ENCODE assay signal across 29 cellular contexts in the genomic region with DNA sequence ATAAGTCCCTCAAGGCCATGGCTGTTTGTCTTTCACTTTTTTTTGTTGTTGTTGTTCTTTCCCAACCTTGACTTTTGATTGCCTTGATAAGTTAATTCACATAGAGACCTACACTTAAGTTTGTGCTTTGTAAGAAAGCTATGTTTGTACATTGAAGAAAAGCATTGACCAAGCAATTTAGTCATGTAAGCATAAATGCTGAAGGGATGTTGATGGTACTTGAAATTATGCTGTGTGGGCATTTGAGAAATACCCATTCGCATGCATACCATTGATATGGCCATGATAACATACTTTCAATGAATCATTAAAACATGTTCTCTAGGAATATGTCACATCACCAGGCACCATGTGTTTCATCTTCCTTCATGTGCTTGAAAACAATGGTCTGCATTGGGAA.
"Had no signal": no experiment of that assay in that cellular context is flagged by ENCODE, and none has a peak within 500 bp of the region (broad histone marks: within the 10 kb centered on the region; RNA-seq: fewer than 3 reads in every experiment).

No MANE protein-coding gene starts in this region.

- H3K9me3 ChIP-seq: stomach, suprapubic skin, testis, thoracic aorta, thyroid gland, tibial artery, transverse colon, upper lobe of left lung, upper lobe of right lung, uterus, vagina had no signal

- FAIRE-seq: urothelium cell line had no signal

- H3K27me3 ChIP-seq: suprapubic skin, testis, thyroid gland, tibial artery, tibial nerve, transverse colon, upper lobe of left lung, upper lobe of right lung, uterus, vagina had no signal

- DNase-seq: stimulated activated CD4-positive, alpha-beta T cell treated with anti-CD3 and anti-CD28 coated beads, Interleukin-2, amount 100 ng/mL, for 48 hours; stimulated activated CD4-positive, alpha-beta T cell treated with anti-CD3 and anti-CD28 coated beads, Interleukin-4, amount 100 ng/mL, for 1 hour; stimulated activated CD4-positive, alpha-beta T cell treated with anti-CD3 and anti-CD28 coated beads, Interleukin-4, amount 100 ng/mL, for 24 hours; stimulated activated CD4-positive, alpha-beta T cell treated with anti-CD3 and anti-CD28 coated beads, Interleukin-4, amount 100 ng/mL, for 4 hours; stimulated activated CD8-positive, alpha-beta memory T cell treated with anti-CD3 and anti-CD28 coated beads, Interleukin-4, amount 100 ng/mL, for 48 hours; stimulated activated naive B cell treated with anti-CD40 and anti-IgM and Interleukin-4, amounts not matched to agents 10 μg/mL and 1 μg/mL and 100 μg/mL, for 72 hours; stimulated activated naive CD4-positive, alpha-beta T cell; stimulated activated naive CD4-positive, alpha-beta T cell treated with Interleukin-2 at 50 U/mL for 16 hours; stimulated activated naive CD8-positive, alpha-beta T cell treated with anti-CD3 and anti-CD28 coated beads, Interleukin-15, amount 100 ng/mL, for 72 hours; stimulated activated naive CD8-positive, alpha-beta T cell treated with anti-CD3 and anti-CD28 coated beads, Interleukin-15, Interleukin-2, amounts not matched to agents 100 U/mL and 50 U/mL, for 24 hours; stomach; substantia nigra; testis; thyroid gland; tibial artery; transverse colon; trophoblast cell; upper lobe of left lung; upper lobe of right lung; uterus had no signal

- H3K27ac ChIP-seq: stomach, suprapubic skin, testis, thoracic aorta, thyroid gland, tibial artery, tibial nerve, transverse colon, upper lobe of left lung, upper lobe of right lung, uterus, vagina had no signal

- ATAC-seq: stimulated activated effector memory CD8-positive, alpha-beta T cell treated with anti-CD3 and anti-CD28 coated beads, Interleukin-12 subunit alpha, Interleukin-12 subunit beta, amount 100 ng/mL, for 72 hours; stimulated activated memory B cell treated with anti-CD40 and anti-IgM and Interleukin-4, amounts not matched to agents 10 μg/mL and 1 μg/mL and 100 μg/mL, for 72 hours; stimulated activated naive B cell treated with anti-CD40 and anti-IgM and Interleukin-4, amounts not matched to agents 10 μg/mL and 1 μg/mL and 100 μg/mL, for 72 hours; stimulated activated naive CD8-positive, alpha-beta T cell treated with anti-CD3 and anti-CD28 coated beads, Interleukin-15, amount 100 ng/mL, for 72 hours; stimulated activated naive CD8-positive, alpha-beta T cell treated with anti-CD3 and anti-CD28 coated beads, Interleukin-15, Interleukin-2, amounts not matched to agents 100 U/mL and 50 U/mL, for 24 hours; upper lobe of right lung had no signal

- H3K27me3 Mint-ChIP-seq: stimulated activated memory B cell treated with anti-CD40 and anti-IgM and Interleukin-4, amounts not matched to agents 10 μg/mL and 1 μg/mL and 100 μg/mL, for 72 hours; stimulated activated naive B cell treated with anti-CD40 and anti-IgM and Interleukin-4, amounts not matched to agents 10 μg/mL and 1 μg/mL and 100 μg/mL, for 72 hours; stimulated activated naive CD8-positive, alpha-beta T cell treated with anti-CD3 and anti-CD28 coated beads, Interleukin-15, amount 100 ng/mL, for 72 hours; stimulated activated naive CD8-positive, alpha-beta T cell treated with anti-CD3 and anti-CD28 coated beads, Interleukin-15, Interleukin-2, amounts not matched to agents 100 ng/mL and 50 ng/mL, for 24 hours had no signal

- H3K36me3 ChIP-seq: stomach, suprapubic skin, thoracic aorta, thyroid gland, tibial artery, tibial nerve, transverse colon, upper lobe of left lung, upper lobe of right lung, uterus, vagina had no signal

- H3K4me1 ChIP-seq: stomach, suprapubic skin, testis, thyroid gland, tibial artery, tibial nerve, transverse colon, upper lobe of left lung, upper lobe of right lung, uterus, vagina had no signal

- H3K4me1 Mint-ChIP-seq: stimulated activated effector memory CD8-positive, alpha-beta T cell treated with anti-CD3 and anti-CD28 coated beads, Interleukin-12 subunit alpha, Interleukin-12 subunit beta, amount 100 ng/mL, for 72 hours; stimulated activated memory B cell treated with anti-CD40 and anti-IgM and Interleukin-4, amounts not matched to agents 10 μg/mL and 1 μg/mL and 100 μg/mL, for 72 hours; stimulated activated naive B cell treated with anti-CD40 and anti-IgM and Interleukin-4, amounts not matched to agents 10 μg/mL and 1 μg/mL and 100 μg/mL, for 72 hours; stimulated activated naive CD8-positive, alpha-beta T cell treated with anti-CD3 and anti-CD28 coated beads, Interleukin-15, amount 100 ng/mL, for 72 hours had no signal

- H3K9me3 Mint-ChIP-seq: stimulated activated effector memory CD8-positive, alpha-beta T cell treated with anti-CD3 and anti-CD28 coated beads, Interleukin-12 subunit alpha, Interleukin-12 subunit beta, amount 100 ng/mL, for 72 hours; stimulated activated naive CD8-positive, alpha-beta T cell treated with anti-CD3 and anti-CD28 coated beads, Interleukin-15, amount 100 ng/mL, for 72 hours; stimulated activated naive CD8-positive, alpha-beta T cell treated with anti-CD3 and anti-CD28 coated beads, Interleukin-15, Interleukin-2, amounts not matched to agents 100 ng/mL and 50 ng/mL, for 24 hours; type B pancreatic cell had no signal

- H3K27ac Mint-ChIP-seq: stimulated activated effector memory CD8-positive, alpha-beta T cell treated with anti-CD3 and anti-CD28 coated beads, Interleukin-12 subunit alpha, Interleukin-12 subunit beta, amount 100 ng/mL, for 72 hours; stimulated activated memory B cell treated with anti-CD40 and anti-IgM and Interleukin-4, amounts not matched to agents 10 μg/mL and 1 μg/mL and 100 μg/mL, for 72 hours; stimulated activated naive B cell treated with anti-CD40 and anti-IgM and Interleukin-4, amounts not matched to agents 10 μg/mL and 1 μg/mL and 100 μg/mL, for 72 hours; stimulated activated naive CD8-positive, alpha-beta T cell treated with anti-CD3 and anti-CD28 coated beads, Interleukin-15, amount 100 ng/mL, for 72 hours; stimulated activated naive CD8-positive, alpha-beta T cell treated with anti-CD3 and anti-CD28 coated beads, Interleukin-15, Interleukin-2, amounts not matched to agents 100 ng/mL and 50 ng/mL, for 24 hours; type B pancreatic cell had no signal

- H3K4me3 Mint-ChIP-seq: stimulated activated effector memory CD8-positive, alpha-beta T cell treated with anti-CD3 and anti-CD28 coated beads, Interleukin-12 subunit alpha, Interleukin-12 subunit beta, amount 100 ng/mL, for 72 hours; stimulated activated memory B cell treated with anti-CD40 and anti-IgM and Interleukin-4, amounts not matched to agents 10 μg/mL and 1 μg/mL and 100 μg/mL, for 72 hours; stimulated activated naive B cell treated with anti-CD40 and anti-IgM and Interleukin-4, amounts not matched to agents 10 μg/mL and 1 μg/mL and 100 μg/mL, for 72 hours; stimulated activated naive CD8-positive, alpha-beta T cell treated with anti-CD3 and anti-CD28 coated beads, Interleukin-15, amount 100 ng/mL, for 72 hours; stimulated activated naive CD8-positive, alpha-beta T cell treated with anti-CD3 and anti-CD28 coated beads, Interleukin-15, Interleukin-2, amounts not matched to agents 100 ng/mL and 50 ng/mL, for 24 hours; type B pancreatic cell had no signal

- H3K4me3 ChIP-seq: stomach, suprapubic skin, testis, thoracic aorta, thyroid gland, tibial artery, tibial nerve, transverse colon, upper lobe of left lung, upper lobe of right lung, uterus, vagina had no signal

- H3K36me3 Mint-ChIP-seq: stimulated activated effector memory CD8-positive, alpha-beta T cell treated with anti-CD3 and anti-CD28 coated beads, Interleukin-12 subunit alpha, Interleukin-12 subunit beta, amount 100 ng/mL, for 72 hours; stimulated activated memory B cell treated with anti-CD40 and anti-IgM and Interleukin-4, amounts not matched to agents 10 μg/mL and 1 μg/mL and 100 μg/mL, for 72 hours; stimulated activated naive B cell treated with anti-CD40 and anti-IgM and Interleukin-4, amounts not matched to agents 10 μg/mL and 1 μg/mL and 100 μg/mL, for 72 hours; type B pancreatic cell had no signal
